ENCODE assay signal across 9 cellular contexts in the genomic region with DNA sequence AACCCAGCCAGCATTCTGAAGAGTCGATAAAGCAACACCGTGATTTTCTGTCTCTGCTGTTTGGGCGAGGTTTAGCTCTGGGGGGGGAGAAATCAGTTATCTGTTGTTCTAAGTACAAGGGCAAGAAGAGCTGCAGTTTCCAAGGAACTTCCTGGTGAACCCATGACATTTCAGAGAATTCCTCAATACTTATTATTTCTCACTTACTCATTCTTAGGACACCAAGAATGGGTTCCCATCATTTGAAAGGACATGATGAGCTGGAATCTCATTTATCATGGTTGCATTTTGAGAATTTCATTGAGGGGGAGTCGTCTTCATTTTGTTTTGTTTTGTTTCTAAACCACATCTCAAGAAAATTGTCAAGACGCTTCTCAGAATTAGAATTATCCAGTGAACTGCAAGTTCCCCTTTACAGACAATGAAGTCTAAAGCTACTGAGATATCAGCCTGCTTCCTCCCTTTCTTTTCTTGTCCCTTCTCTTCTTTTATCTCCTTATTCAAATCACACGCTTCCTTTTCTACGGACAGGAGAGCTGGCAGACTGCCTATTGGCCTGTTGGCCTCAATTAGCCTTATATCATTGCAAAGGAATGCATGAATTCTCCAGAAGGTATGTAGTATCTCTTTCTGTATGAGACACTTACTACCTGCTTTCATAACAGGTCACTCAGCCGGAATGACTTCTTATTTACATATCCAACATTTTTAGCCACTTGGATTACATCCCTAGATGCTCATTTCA. TPM values are rescaled to one million over a fixed set of nuclear protein-coding genes. Genes with fewer than 3 reads are reported as not detected.
A peak's percentile ranks its signal among the peaks of the same experiment; 100 is the strongest.
DNase-seq lines count a peak whose midpoint lies in the region; ATAC-seq and TF ChIP-seq lines count a peak whose summit lies in the region.
"Had no signal": no experiment of that assay in that cellular context is flagged by ENCODE, and none has a peak within 500 bp of the region (broad histone marks: within the 10 kb centered on the region; RNA-seq: fewer than 3 reads in every experiment).

No MANE protein-coding gene starts in this region.

- H3K27me3 Mint-ChIP-seq in type B pancreatic cell: no peaks in the 10 kb centered on the region

- H3K36me3 ChIP-seq in brain microvascular endothelial cell (replicated peaks): no peaks in the 10 kb centered on the region

- in situ Hi-C loops in brain microvascular endothelial cell (cut with HindIII; ENCODE audit: low pct_ligation_motif_present, low sequenced_read_pairs): no loop called here

- peak; percentile 43 for DNase-seq in DMS53 (lab: John Stamatoyannopoulos, UW)
- no peak for DNase-seq in DMS53 treated with DMSO at 0.1 percent for 48 hours (lab: John Stamatoyannopoulos, UW; ENCODE audit: unreplicated experiment)
- peak; percentile 86 for DNase-seq in brain microvascular endothelial cell
- peak; percentile 98 for DNase-seq in kidney glomerular epithelial cell (lab: John Stamatoyannopoulos, UW)
- no peak for DNase-seq in type B pancreatic cell (ENCODE audit: extremely low spot score, unreplicated experiment)
- DNase-seq in SKM-1 (lab: John Stamatoyannopoulos, UW; ENCODE audit: unreplicated experiment): no peak
- DNase-seq: NCI-H446 treated with DMSO at 0.1 percent for 48 hours had no signal

- peaks cover 44% of the 10 kb centered on the region for H3K4me1 Mint-ChIP-seq in type B pancreatic cell (ENCODE audit: unreplicated experiment)

- peaks cover 13% of the 10 kb centered on the region for H3K9me3 Mint-ChIP-seq in type B pancreatic cell

- peaks cover 70% of the 10 kb centered on the region for H3K36me3 Mint-ChIP-seq in type B pancreatic cell

- H3K27me3 ChIP-seq in brain microvascular endothelial cell (replicated peaks): no peaks in the 10 kb centered on the region

- ATAC-seq in GM19455 (IDR thresholded peaks at IDR 0.05; ENCODE audit: unreplicated experiment) (no peak), GM21737 (IDR thresholded peaks at IDR 0.05; ENCODE audit: unreplicated experiment) (no peak)

- TF ChIP-seq CTCF in brain microvascular endothelial cell (IDR thresholded peaks at IDR 0.05; ENCODE audit: low read depth, low read length, missing control alignments) (no peak), type B pancreatic cell (conservative IDR thresholded peaks at IDR 0.05) (no peak)

- no peak overlapping the region for H3K4me3 ChIP-seq in brain microvascular endothelial cell (ENCODE audit: low read depth, low read length)

- peak overlapping the region; percentile 56 for H3K4me3 Mint-ChIP-seq in type B pancreatic cell

- peak overlapping the region; percentile 30 for H3K27ac ChIP-seq in brain microvascular endothelial cell

- peak overlapping the region; percentile 84 for H3K27ac Mint-ChIP-seq in type B pancreatic cell

RNA-seq across cellular contexts. Expression of a gene that starts 53.7 kb away (rescaled TPM):
- 124 and 129 TPM in 2 replicates for total RNA-seq in type B pancreatic cell (ENCODE audit: low replicate concordance)

Comparison
In these comparisons a context has a peak if more than half of its experiments do, and no peak if none do; other contexts are left out.
1. DNase-seq: peak in DMS53 (single experiment), brain microvascular endothelial cell (single experiment) and kidney glomerular epithelial cell (single experiment); none in DMS53 treated with DMSO at 0.1 percent for 48 hours (single experiment), type B pancreatic cell (single experiment) and SKM-1 (single experiment).